ENCODE assay signal across 29 cellular contexts in the genomic region with DNA sequence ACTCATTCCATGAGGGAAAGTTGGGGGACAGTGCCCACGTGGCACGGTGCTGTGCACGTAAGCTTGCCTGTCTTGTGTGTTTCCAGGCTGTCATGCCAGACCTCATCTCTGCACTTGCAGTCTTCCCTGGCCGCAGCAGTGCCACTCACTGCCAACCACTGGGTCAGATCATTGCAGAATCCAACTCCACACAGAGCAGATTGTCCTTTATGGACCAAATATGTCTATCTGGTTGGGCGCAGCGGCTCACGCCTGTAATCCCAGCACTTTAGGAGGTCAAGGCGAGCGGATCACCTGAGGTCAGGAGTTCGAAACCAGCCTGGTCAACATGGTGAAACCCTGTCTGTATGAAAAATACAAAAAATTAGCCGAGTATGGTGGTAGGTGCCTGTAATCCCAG.
"Had no signal": no experiment of that assay in that cellular context is flagged by ENCODE, and none has a peak within 500 bp of the region (broad histone marks: within the 10 kb centered on the region; RNA-seq: fewer than 3 reads in every experiment).

No MANE protein-coding gene starts in this region.

- ATAC-seq: activated naive CD8-positive, alpha-beta T cell treated with anti-CD3 and anti-CD28 coated beads, Interleukin-2, amount 50 U/mL, for 24 hours; activated T-cell treated with anti-CD3 and anti-CD28 coated beads, Interleukin-2, amount 50 U/mL, for 72 hours; body of pancreas; esophagus mucosa had no signal

- H3K36me3 ChIP-seq: adrenal gland, colonic mucosa had no signal

- H3K27ac Mint-ChIP-seq: activated CD4-positive, alpha-beta memory T cell treated with anti-CD3 and anti-CD28 coated beads, Interleukin-2, amount 10 ng/mL, durations not matched to agents 7 days and 5 days; activated CD4-positive, alpha-beta T cell treated with anti-CD3 and anti-CD28 coated beads, Interleukin-2, amount 10 ng/mL, durations not matched to agents 7 days and 5 days; activated naive CD8-positive, alpha-beta T cell treated with anti-CD3 and anti-CD28 coated beads for 36 hours; activated naive CD8-positive, alpha-beta T cell treated with anti-CD3 and anti-CD28 coated beads, Interleukin-2, amount 50 U/mL, for 24 hours; activated T-cell treated with anti-CD3 and anti-CD28 coated beads, Interleukin-2, amount 50 U/mL, for 24 hours; activated T-cell treated with anti-CD3 and anti-CD28 coated beads, Interleukin-2, amount 50 U/mL, for 72 hours had no signal

- FAIRE-seq: endometrium, frontal cortex had no signal

- H3K9me3 Mint-ChIP-seq: activated CD4-positive, alpha-beta memory T cell treated with anti-CD3 and anti-CD28 coated beads, Interleukin-2, amount 10 ng/mL, durations not matched to agents 7 days and 5 days; activated CD4-positive, alpha-beta T cell treated with anti-CD3 and anti-CD28 coated beads, Interleukin-2, amount 10 ng/mL, durations not matched to agents 7 days and 5 days; activated naive CD8-positive, alpha-beta T cell treated with anti-CD3 and anti-CD28 coated beads for 36 hours; activated naive CD8-positive, alpha-beta T cell treated with anti-CD3 and anti-CD28 coated beads, Interleukin-2, amount 50 U/mL, for 24 hours; activated T-cell treated with anti-CD3 and anti-CD28 coated beads, Interleukin-2, amount 50 U/mL, for 24 hours; activated T-cell treated with anti-CD3 and anti-CD28 coated beads, Interleukin-2, amount 50 U/mL, for 72 hours had no signal

- H3K4me3 ChIP-seq: adrenal gland, body of pancreas, colonic mucosa had no signal

- H3K36me3 Mint-ChIP-seq: activated naive CD8-positive, alpha-beta T cell treated with anti-CD3 and anti-CD28 coated beads for 36 hours had no signal

- H3K27ac ChIP-seq: adrenal gland, body of pancreas, colonic mucosa had no signal

- DNase-seq: activated CD4-positive, alpha-beta memory T cell treated with anti-CD3 and anti-CD28 coated beads, Interleukin-2, amount 10 ng/mL, durations not matched to agents 7 days and 5 days; activated CD4-positive, alpha-beta T cell treated with anti-CD3 and anti-CD28 coated beads for 1 hour; activated CD4-positive, alpha-beta T cell treated with anti-CD3 and anti-CD28 coated beads for 4 hours; activated CD4-positive, alpha-beta T cell treated with anti-CD3 and anti-CD28 coated beads, Interleukin-2, amount 10 ng/mL, durations not matched to agents 7 days and 5 days; activated CD4-positive, alpha-beta T cell treated with anti-CD3 and anti-CD28 coated beads, Interleukin-2, amount 50 U/mL, for 4 hours; activated CD4-positive, CD25-positive, alpha-beta regulatory T cell; activated CD8-positive, alpha-beta memory T cell treated with anti-CD3 and anti-CD28 coated beads, Interleukin-2, amount 50 U/mL, for 48 hours; activated gamma-delta T cell; activated naive CD4-positive, alpha-beta T cell; activated naive CD4-positive, alpha-beta T cell treated with anti-CD3 and anti-CD28 coated beads, Interleukin-2, amount 50 U/mL, for 16 hours; activated naive CD8-positive, alpha-beta T cell treated with anti-CD3 and anti-CD28 coated beads for 36 hours; activated naive CD8-positive, alpha-beta T cell treated with anti-CD3 and anti-CD28 coated beads, Interleukin-2, amount 50 U/mL, for 24 hours; activated T-cell treated with anti-CD3 and anti-CD28 coated beads for 4 hours; activated T-cell treated with anti-CD3 and anti-CD28 coated beads, Interleukin-2, amount 50 U/mL, for 24 hours; activated T-cell treated with anti-CD3 and anti-CD28 coated beads, Interleukin-2, amount 50 U/mL, for 72 hours; amygdala; central memory CD4-positive, alpha-beta T cell; cerebellar nuclear complex; colonic mucosa; effector CD8-positive, alpha-beta T cell; foreskin fibroblast; head of caudate nucleus; T-helper 1 cell; T-helper 2 cell had no signal

- H3K4me3 Mint-ChIP-seq: activated CD4-positive, alpha-beta memory T cell treated with anti-CD3 and anti-CD28 coated beads, Interleukin-2, amount 10 ng/mL, durations not matched to agents 7 days and 5 days; activated CD4-positive, alpha-beta T cell treated with anti-CD3 and anti-CD28 coated beads, Interleukin-2, amount 10 ng/mL, durations not matched to agents 7 days and 5 days; activated naive CD8-positive, alpha-beta T cell treated with anti-CD3 and anti-CD28 coated beads for 36 hours; activated naive CD8-positive, alpha-beta T cell treated with anti-CD3 and anti-CD28 coated beads, Interleukin-2, amount 50 U/mL, for 24 hours; activated T-cell treated with anti-CD3 and anti-CD28 coated beads, Interleukin-2, amount 50 U/mL, for 24 hours; activated T-cell treated with anti-CD3 and anti-CD28 coated beads, Interleukin-2, amount 50 U/mL, for 72 hours had no signal

- H3K27me3 ChIP-seq: adrenal gland, body of pancreas, colonic mucosa had no signal

- H3K9me3 ChIP-seq: adrenal gland, body of pancreas, colonic mucosa had no signal
